In genomic region chr3:13845806-13846205, GRCh38 we compare ENCODE assay signal across 24 cellular contexts. TPM values are rescaled to one million over a fixed set of nuclear protein-coding genes. Genes with fewer than 3 reads are reported as not detected.
"Had no signal": no experiment of that assay in that cellular context is flagged by ENCODE, and none has a peak within 500 bp of the region (broad histone marks: within the 10 kb centered on the region; RNA-seq: fewer than 3 reads in every experiment).

No MANE protein-coding gene starts in this region.

- ATAC-seq: K562 had no signal

- H3K4me1 Mint-ChIP-seq: IgD-negative memory B cell had no signal

- H3K9me3 ChIP-seq: SJSA1 had no signal

- H3K36me3 ChIP-seq: SJSA1 had no signal

- H3K27ac ChIP-seq: KMS-11, SJSA1, SK-N-MC had no signal

- DNase-seq: Kasumi-1, MM.1S, NCI-H1092 treated with DMSO at 0.1 percent for 48 hours, NCI-H1436, NCI-H187, NCI-H2029, NCI-H2081 treated with DMSO at 0.1 percent for 48 hours, NCI-H2171, NCI-H226, NCI-H446, NCI-H510A, NCI-H524 treated with DMSO at 0.1 percent for 48 hours, NCI-H69, NCI-H774, Right ventricle myocardium superior, RPMI8226, SIG-M5, SW 1271 had no signal

- H3K4me3 ChIP-seq: K562, SJSA1, SK-N-MC had no signal

- H3K36me3 Mint-ChIP-seq: IgD-negative memory B cell had no signal

- H3K9ac ChIP-seq: KMS-11 had no signal

- H3K4me2 ChIP-seq: KMS-11 had no signal

- H3K4me1 ChIP-seq: SJSA1 had no signal

- FAIRE-seq: K562, RCC 7860 had no signal

- H3K27ac Mint-ChIP-seq: IgD-negative memory B cell had no signal

RNA-seq across cellular contexts. Expression of gene WNT7A, which starts 34.1 kb away (rescaled TPM):
- total RNA-seq: K562, Right ventricle myocardium superior, SJSA1 had no signal
